ENCODE assay signal across 21 cellular contexts in genomic region chr9:18348086-18348485, GRCh38.
DNase-seq lines count a peak whose midpoint lies in the region; FAIRE-seq and TF ChIP-seq lines count a peak whose summit lies in the region.
"Had no signal": no experiment of that assay in that cellular context is flagged by ENCODE, and none has a peak within 500 bp of the region (broad histone marks: within the 10 kb centered on the region; RNA-seq: fewer than 3 reads in every experiment).

No MANE protein-coding gene starts in this region.

- H3K36me3 ChIP-seq in astrocyte (ENCODE audit: insufficient read depth, low read length), result no peaks in the 10 kb centered on the region
- H3K36me3 ChIP-seq in smooth muscle cell (ENCODE audit: low read depth), result no peaks in the 10 kb centered on the region
- no peaks in the 10 kb centered on the region for H3K36me3 ChIP-seq in spleen
- H3K36me3 ChIP-seq: BLaER1 had no signal

- H2AFZ ChIP-seq in astrocyte (ENCODE audit: low read depth, low read length) (no peak overlapping the region), smooth muscle cell (ENCODE audit: low read depth) (no peak overlapping the region)
- H2AFZ ChIP-seq: GM23248 had no signal

- no peaks in the 10 kb centered on the region for H3K36me3 Mint-ChIP-seq in astrocyte (ENCODE audit: low read depth, unreplicated experiment)
- H3K36me3 Mint-ChIP-seq in osteocyte (ENCODE audit: unreplicated experiment), result no peaks in the 10 kb centered on the region
- H3K36me3 Mint-ChIP-seq: CD4-positive, CD25-positive, alpha-beta regulatory T cell; CD8-positive, alpha-beta T cell had no signal

- H3K9me3 ChIP-seq in astrocyte (ENCODE audit: insufficient read depth, low read depth, low read length), result no peaks in the 10 kb centered on the region
- H3K9me3 ChIP-seq in smooth muscle cell (replicated peaks; ENCODE audit: low read depth), result no peaks in the 10 kb centered on the region
- H3K9me3 ChIP-seq in spleen, result no peaks in the 10 kb centered on the region
- H3K9me3 ChIP-seq: BLaER1, Caco-2 had no signal

- H3F3A ChIP-seq in smooth muscle cell (ENCODE audit: low read depth), result no peaks in the 10 kb centered on the region

- H3K27ac Mint-ChIP-seq in astrocyte (ENCODE audit: unreplicated experiment), result no peak overlapping the region
- H3K27ac Mint-ChIP-seq in osteocyte (ENCODE audit: unreplicated experiment), result peak overlapping the region; percentile 84
- H3K27ac Mint-ChIP-seq: B cell; CD4-positive, CD25-positive, alpha-beta regulatory T cell; CD8-positive, alpha-beta T cell had no signal

- TF ChIP-seq CTCF in astrocyte (IDR thresholded peaks at IDR 0.05; ENCODE audit: insufficient read depth, low read depth, low read length) (no peak), osteocyte (IDR thresholded peaks at IDR 0.05) (no peak), smooth muscle cell (IDR thresholded peaks at IDR 0.05; ENCODE audit: borderline replicate concordance, insufficient read depth, poor library complexity, severe bottlenecking) (no peak), spleen (IDR thresholded peaks at IDR 0.05 in 8 of 11, conservative IDR thresholded peaks at IDR 0.05 in 3 of 11) (no peak)

- peak; percentile 26 for FAIRE-seq in astrocyte (lab: Jason Lieb, UNC)
- FAIRE-seq: G401.6, GM12892, H1 had no signal

- H3K27me3 ChIP-seq in astrocyte (ENCODE audit: insufficient read depth, low read length) (no peaks in the 10 kb centered on the region), smooth muscle cell (ENCODE audit: low read depth) (no peaks in the 10 kb centered on the region), spleen (replicated peaks in 1 of 7) (no peaks in the 10 kb centered on the region)
- H3K27me3 ChIP-seq: BLaER1 had no signal

- H3K27ac ChIP-seq in astrocyte (ENCODE audit: low read depth, low read length) (no peak overlapping the region), smooth muscle cell (ENCODE audit: low read depth) (no peak overlapping the region), spleen (no peak overlapping the region)
- H3K27ac ChIP-seq: BLaER1, C4-2B, GM23248 had no signal

- H3K9ac ChIP-seq in astrocyte (ENCODE audit: low read length) (no peak overlapping the region), smooth muscle cell (ENCODE audit: low read depth) (no peak overlapping the region)
- H3K9ac ChIP-seq: BLaER1, GM23248 had no signal

- H3K79me2 ChIP-seq in astrocyte (ENCODE audit: insufficient read depth, low read length) (no peaks in the 10 kb centered on the region), smooth muscle cell (ENCODE audit: low read depth) (no peaks in the 10 kb centered on the region)

- H3K9me3 Mint-ChIP-seq in astrocyte (ENCODE audit: unreplicated experiment) (no peaks in the 10 kb centered on the region), osteocyte (ENCODE audit: unreplicated experiment) (no peaks in the 10 kb centered on the region)
- H3K9me3 Mint-ChIP-seq: CD8-positive, alpha-beta T cell had no signal

- peaks cover 9% of the 10 kb centered on the region for H3K4me1 Mint-ChIP-seq in astrocyte (ENCODE audit: low read depth, unreplicated experiment)
- H3K4me1 Mint-ChIP-seq in osteocyte (ENCODE audit: unreplicated experiment), result peaks cover 43% of the 10 kb centered on the region
- H3K4me1 Mint-ChIP-seq: B cell; CD4-positive, CD25-positive, alpha-beta regulatory T cell had no signal

- no peak overlapping the region for H3K4me3 Mint-ChIP-seq in astrocyte (ENCODE audit: unreplicated experiment)
- no peak overlapping the region for H3K4me3 Mint-ChIP-seq in osteocyte (ENCODE audit: unreplicated experiment)
- H3K4me3 Mint-ChIP-seq: B cell; CD4-positive, CD25-positive, alpha-beta regulatory T cell; CD8-positive, alpha-beta T cell had no signal

- DNase-seq in astrocyte (ENCODE audit: low read depth), result no peak
- DNase-seq in medulla oblongata (ENCODE audit: extremely low spot score), result peak; percentile 47
- no peak for DNase-seq in osteocyte (ENCODE audit: extremely low spot score, unreplicated experiment)
- no peak for DNase-seq in smooth muscle cell (lab: John Stamatoyannopoulos, UW; ENCODE audit: unreplicated experiment)
- no peak for DNase-seq in stimulated activated CD4-positive, alpha-beta T cell treated with anti-CD3 and anti-CD28 coated beads, Interleukin-4, amount 100 ng/mL, for 24 hours
- DNase-seq in spleen, result no peak
- no peak for DNase-seq in NK-92 (lab: John Stamatoyannopoulos, UW; ENCODE audit: unreplicated experiment)
- DNase-seq: Caco-2; CD4-positive, CD25-positive, alpha-beta regulatory T cell; CD8-positive, alpha-beta T cell; DMS153; DND-41; H7; HCEC 1CT had no signal

- H4K20me1 ChIP-seq in astrocyte (ENCODE audit: insufficient read depth, low read length) (no peaks in the 10 kb centered on the region), smooth muscle cell (ENCODE audit: low read depth) (no peaks in the 10 kb centered on the region)
- H4K20me1 ChIP-seq: BLaER1 had no signal

- intact Hi-C loops in spleen (cut with DNase I; ENCODE audit: low total_unique reads), result no loop called here

- H3K4me3 ChIP-seq in astrocyte (ENCODE audit: insufficient read depth, low read depth, low read length) (no peak overlapping the region), smooth muscle cell (no peak overlapping the region), spleen (no peak overlapping the region)
- H3K4me3 ChIP-seq: BLaER1, GM23248 had no signal

- WGBS in smooth muscle cell (ENCODE audit: low lambda C conversion rate), result 97% methylated on average over 2 of the region's 2 CpGs
- 77 to 89% (median 84%) methylated on average over 2 of the region's 2 CpGs for WGBS in spleen, 5 donors

- H3K27me3 Mint-ChIP-seq in astrocyte (ENCODE audit: low read depth, unreplicated experiment) (no peaks in the 10 kb centered on the region), osteocyte (ENCODE audit: unreplicated experiment) (no peaks in the 10 kb centered on the region)
- H3K27me3 Mint-ChIP-seq: B cell; CD4-positive, CD25-positive, alpha-beta regulatory T cell had no signal

- peaks cover 5% of the 10 kb centered on the region for H3K4me1 ChIP-seq in astrocyte (ENCODE audit: insufficient read depth, low read length)
- no peaks in the 10 kb centered on the region for H3K4me1 ChIP-seq in smooth muscle cell (ENCODE audit: low read depth)
- no peaks in the 10 kb centered on the region for H3K4me1 ChIP-seq in spleen
- H3K4me1 ChIP-seq: BLaER1, Caco-2 had no signal

- H3K4me2 ChIP-seq in astrocyte (ENCODE audit: low read length) (peak overlapping the region; percentile 10), smooth muscle cell (no peak overlapping the region)
- H3K4me2 ChIP-seq: BLaER1 had no signal

- no peak for TF ChIP-seq POLR2A in spleen (IDR thresholded peaks at IDR 0.05)
